1 cellular context compared by ENCODE assay signal in the genomic region with DNA sequence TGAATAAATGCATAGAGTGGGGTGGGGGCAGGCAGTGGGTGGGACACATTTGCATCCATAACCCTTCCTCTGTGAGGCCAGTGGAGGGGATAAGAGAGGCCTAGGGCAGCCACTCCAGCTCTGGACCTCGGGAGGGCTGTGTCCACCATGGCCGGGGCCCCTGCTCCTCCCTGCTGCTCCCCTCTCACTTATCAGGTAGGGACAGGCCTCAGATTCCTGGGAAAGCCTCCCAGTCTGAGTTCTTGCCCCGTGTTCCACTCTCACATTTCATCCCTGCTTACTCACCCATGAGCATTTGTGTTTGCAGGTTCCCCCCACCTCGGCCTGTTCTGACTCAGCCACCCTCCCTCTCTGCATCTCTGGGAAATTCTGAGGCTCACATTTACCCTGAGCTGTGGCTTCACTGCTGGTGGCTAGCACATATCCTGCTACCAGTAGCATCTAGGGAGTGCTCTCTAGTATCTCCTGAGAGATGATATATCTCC.
TF ChIP-seq lines count a peak whose summit lies in the region.

No MANE protein-coding gene starts in this region.

TF ChIP-seq in SK-N-SH treated with all-trans-retinoic acid at 6 μM for 48 hours, 23 proteins besides CTCF, POLR2A, EP300 and RAD21 (continued from another document):
- TF ChIP-seq GLIS3 (CRISPR knock-in tag; IDR thresholded peaks at IDR 0.05) (no peak), ISL1 (CRISPR knock-in tag; IDR thresholded peaks at IDR 0.05) (no peak), RARB (CRISPR knock-in tag; IDR thresholded peaks at IDR 0.05) (no peak), BACH2 (CRISPR knock-in tag; IDR thresholded peaks at IDR 0.05; ENCODE audit: borderline replicate concordance) (no peak)
TF ChIP-seq in SK-N-SH treated with all-trans-retinoic acid at 6 μM for 48 hours: peak in this region for 0.
